9 cellular contexts compared by ENCODE assay signal in genomic region chr5:151298063-151298462, GRCh38. TPM values are rescaled to one million over a fixed set of nuclear protein-coding genes. Genes with fewer than 3 reads are reported as not detected.
DNase-seq lines count a peak whose midpoint lies in the region; ATAC-seq and TF ChIP-seq lines count a peak whose summit lies in the region.
"Had no signal": no experiment of that assay in that cellular context is flagged by ENCODE, and none has a peak within 500 bp of the region (broad histone marks: within the 10 kb centered on the region; RNA-seq: fewer than 3 reads in every experiment).

No MANE protein-coding gene starts in this region.

- H3K4me3 Mint-ChIP-seq in activated naive CD4-positive, alpha-beta T cell treated with anti-CD3 and anti-CD28 coated beads for 36 hours: no peak overlapping the region
- no peak overlapping the region for H3K4me3 Mint-ChIP-seq in osteocyte (ENCODE audit: unreplicated experiment)

- no peaks in the 10 kb centered on the region for H3K27me3 ChIP-seq in colonic mucosa

- H3K36me3 ChIP-seq in colonic mucosa: no peaks in the 10 kb centered on the region

- no peaks in the 10 kb centered on the region for H3K9me3 Mint-ChIP-seq in activated naive CD4-positive, alpha-beta T cell treated with anti-CD3 and anti-CD28 coated beads for 36 hours
- H3K9me3 Mint-ChIP-seq in osteocyte (ENCODE audit: unreplicated experiment): no peaks in the 10 kb centered on the region

- H3K27ac ChIP-seq in colonic mucosa: no peak overlapping the region

- peak; percentile 46 for DNase-seq in activated naive CD4-positive, alpha-beta T cell treated with anti-CD3 and anti-CD28 coated beads for 36 hours
- no peak for DNase-seq in activated naive CD4-positive, alpha-beta T cell treated with anti-CD3 and anti-CD28 coated beads, Interleukin-2, amount 50 U/mL, for 16 hours
- DNase-seq in NCI-H345 (lab: John Stamatoyannopoulos, UW) (peak; percentile 22), colonic mucosa (peak; percentile 25), osteocyte (ENCODE audit: extremely low spot score, unreplicated experiment) (no peak), RPMI8226 (no peak)
- no peak for DNase-seq in activated CD4-positive, alpha-beta T cell treated with anti-CD3 and anti-CD28 coated beads for 1 hour

- CTCF ChIA-PET in activated naive CD4-positive, alpha-beta T cell treated with anti-CD3 and anti-CD28 coated beads for 36 hours (lab: Charles Lee): interaction anchor here (1.7 kb wide), 1 partner anchor 14 kb away, joined by 6 read pairs; no protein-coding TSS in a partner anchor

- TF ChIP-seq CTCF in colonic mucosa (IDR thresholded peaks at IDR 0.05) (no peak), osteocyte (IDR thresholded peaks at IDR 0.05) (peak; percentile 44)

- no peaks in the 10 kb centered on the region for H3K36me3 Mint-ChIP-seq in activated naive CD4-positive, alpha-beta T cell treated with anti-CD3 and anti-CD28 coated beads for 36 hours (ENCODE audit: low read depth)
- H3K36me3 Mint-ChIP-seq in osteocyte (ENCODE audit: unreplicated experiment): no peaks in the 10 kb centered on the region

- no peaks in the 10 kb centered on the region for H3K4me1 ChIP-seq in colonic mucosa

- H3K4me3 ChIP-seq in colonic mucosa: no peak overlapping the region

- H3K9ac ChIP-seq in colonic mucosa (ENCODE audit: low read depth in 2 of 2, low read length in 2 of 2): no peak overlapping the region

- H3K4me1 Mint-ChIP-seq in activated naive CD4-positive, alpha-beta T cell treated with anti-CD3 and anti-CD28 coated beads for 36 hours (ENCODE audit: low read depth): no peaks in the 10 kb centered on the region
- no peaks in the 10 kb centered on the region for H3K4me1 Mint-ChIP-seq in osteocyte (ENCODE audit: unreplicated experiment)

- H3K27ac Mint-ChIP-seq in activated naive CD4-positive, alpha-beta T cell treated with anti-CD3 and anti-CD28 coated beads for 36 hours: no peak overlapping the region
- no peak overlapping the region for H3K27ac Mint-ChIP-seq in osteocyte (ENCODE audit: unreplicated experiment)

- H3K27me3 Mint-ChIP-seq in activated naive CD4-positive, alpha-beta T cell treated with anti-CD3 and anti-CD28 coated beads for 36 hours (ENCODE audit: low read depth): peaks cover 3% of the 10 kb centered on the region
- peaks cover 34% of the 10 kb centered on the region for H3K27me3 Mint-ChIP-seq in osteocyte (ENCODE audit: unreplicated experiment)

- no peaks in the 10 kb centered on the region for H3K9me3 ChIP-seq in colonic mucosa

- ATAC-seq in GM19397 (IDR thresholded peaks at IDR 0.05; ENCODE audit: unreplicated experiment): no peak

- intact Hi-C loops in activated naive CD4-positive, alpha-beta T cell treated with anti-CD3 and anti-CD28 coated beads for 36 hours (cut with micrococcal nuclease): loop anchor here (1.0 to 5.0 kb wide), 3 partner anchors 45 to 172 kb away; partner anchors contain the start of gene GM2A
- intact Hi-C loops in colonic mucosa (cut with DNase I): no loop called here

RNA-seq across cellular contexts. Expression of gene SLC36A3, which starts 5.5 kb away (rescaled TPM):
- total RNA-seq in activated naive CD4-positive, alpha-beta T cell treated with anti-CD3 and anti-CD28 coated beads for 36 hours: not detected
- total RNA-seq in colonic mucosa: not detected
- total RNA-seq in osteocyte: not detected in 2 replicates
- total RNA-seq: skeletal muscle tissue had no signal

RNA-seq across cellular contexts. Expression of gene GM2A, which starts 45.1 kb away (rescaled TPM):
- 10 to 100 TPM; 21.1 to 21.8 TPM for total RNA-seq in activated naive CD4-positive, alpha-beta T cell treated with anti-CD3 and anti-CD28 coated beads for 36 hours
- total RNA-seq in colonic mucosa: 10 to 100 TPM; 22.0 to 27.2 TPM
- 28.2 and 30.2 TPM in 2 replicates for total RNA-seq in osteocyte

RNA-seq across cellular contexts. Expression of gene SLC36A2, which starts 49.3 kb away (rescaled TPM):
- not detected for total RNA-seq in activated naive CD4-positive, alpha-beta T cell treated with anti-CD3 and anti-CD28 coated beads for 36 hours
- total RNA-seq in colonic mucosa (not detected), osteocyte (not detected in 2 replicates)

Comparison
In these comparisons a context has a peak if more than half of its experiments do, and no peak if none do; other contexts are left out.
1. DNase-seq: peak in activated naive CD4-positive, alpha-beta T cell treated with anti-CD3 and anti-CD28 coated beads for 36 hours (single experiment), NCI-H345 (single experiment) and colonic mucosa (single experiment); none in activated naive CD4-positive, alpha-beta T cell treated with anti-CD3 and anti-CD28 coated beads, Interleukin-2, amount 50 U/mL, for 16 hours (single experiment), osteocyte (single experiment), activated CD4-positive, alpha-beta T cell treated with anti-CD3 and anti-CD28 coated beads for 1 hour (single experiment) and RPMI8226 (single experiment).